ENCODE assay signal across 14 cellular contexts in genomic region chrY:14822906-14823305, GRCh38.
DNase-seq lines count a peak whose midpoint lies in the region.
"Had no signal": no experiment of that assay in that cellular context is flagged by ENCODE, and none has a peak within 500 bp of the region (broad histone marks: within the 10 kb centered on the region; RNA-seq: fewer than 3 reads in every experiment).

No MANE protein-coding gene starts in this region.

- DNase-seq in GM23248, result peak; percentile 52
- peak; percentile 8 for DNase-seq in fibroblast of gingiva (ENCODE audit: low read depth)
- DNase-seq in pons (ENCODE audit: low spot score), result peak; percentile 19
- DNase-seq in NCI-H1417 (lab: John Stamatoyannopoulos, UW), result no peak
- no peak for DNase-seq in activated naive CD4-positive, alpha-beta T cell treated with anti-CD3 and anti-CD28 coated beads, Interleukin-2, amount 10 ng/mL, durations not matched to agents 7 days and 5 days
- DNase-seq in OCI-M1 (lab: John Stamatoyannopoulos, UW), result no peak
- DNase-seq: AML-193; CD8-positive, alpha-beta memory T cell; DMS53 had no signal

- WGBS in GM23248 (ENCODE audit: low coverage in 1 of 2, low lambda C conversion rate in 2 of 2, missing lambda C conversion rate in 2 of 2), 2 experiments, result 0% methylated on average over 1 of the region's 1 CpG

- H3K9me3 Mint-ChIP-seq in activated naive CD4-positive, alpha-beta T cell treated with anti-CD3 and anti-CD28 coated beads, Interleukin-2, amount 10 ng/mL, durations not matched to agents 7 days and 5 days, result no peaks in the 10 kb centered on the region
- H3K9me3 Mint-ChIP-seq: CD8-positive, alpha-beta memory T cell had no signal

- H4K20me1 ChIP-seq in GM23248 (ENCODE audit: insufficient read depth), result no peaks in the 10 kb centered on the region
- H4K20me1 ChIP-seq: BLaER1 had no signal

- 0 out of 2 replicates have a peak overlapping the region, but pooled peaks have one; percentile 28 for H2AFZ ChIP-seq in GM23248

- no peaks in the 10 kb centered on the region for H3K36me3 ChIP-seq in GM23248 (ENCODE audit: low read depth)
- H3K36me3 ChIP-seq: BLaER1, HAP-1 had no signal

- in situ Hi-C loops in GM23248 (cut with MboI), result no loop called here

- H3K4me3 Mint-ChIP-seq in activated naive CD4-positive, alpha-beta T cell treated with anti-CD3 and anti-CD28 coated beads, Interleukin-2, amount 10 ng/mL, durations not matched to agents 7 days and 5 days, result no peak overlapping the region
- H3K4me3 Mint-ChIP-seq: CD8-positive, alpha-beta memory T cell had no signal

- no peaks in the 10 kb centered on the region for H3K27me3 ChIP-seq in GM23248 (replicated peaks; ENCODE audit: insufficient read depth)
- H3K27me3 ChIP-seq: BLaER1 had no signal

- H3K9ac ChIP-seq in GM23248, result 0 out of 2 replicates have a peak overlapping the region, but pooled peaks have one; percentile 59
- H3K9ac ChIP-seq: BLaER1 had no signal

- H3K4me1 ChIP-seq in GM23248 (ENCODE audit: insufficient read depth), result peaks cover 24% of the 10 kb centered on the region
- H3K4me1 ChIP-seq: A549, BLaER1, HAP-1 had no signal

- peak overlapping the region; percentile 72 for H3K4me2 ChIP-seq in GM23248 (ENCODE audit: unreplicated experiment)
- H3K4me2 ChIP-seq: A549, BLaER1 had no signal

- peak overlapping the region; percentile 43 for H3K4me3 ChIP-seq in GM23248
- H3K4me3 ChIP-seq: A549, BLaER1, GM12878, HAP-1, K562 had no signal

- H3K9me3 ChIP-seq in GM23248 (ENCODE audit: low read depth), result no peaks in the 10 kb centered on the region
- H3K9me3 ChIP-seq: A549, BLaER1, HAP-1 had no signal

- H3K27ac Mint-ChIP-seq in activated naive CD4-positive, alpha-beta T cell treated with anti-CD3 and anti-CD28 coated beads, Interleukin-2, amount 10 ng/mL, durations not matched to agents 7 days and 5 days, result no peak overlapping the region
- H3K27ac Mint-ChIP-seq: CD8-positive, alpha-beta memory T cell had no signal

- peak overlapping the region; percentile 86 for H3K27ac ChIP-seq in GM23248
- H3K27ac ChIP-seq: A549, BLaER1 had no signal

- H3K36me3 Mint-ChIP-seq in activated naive CD4-positive, alpha-beta T cell treated with anti-CD3 and anti-CD28 coated beads, Interleukin-2, amount 10 ng/mL, durations not matched to agents 7 days and 5 days, result no peaks in the 10 kb centered on the region
- H3K36me3 Mint-ChIP-seq: CD8-positive, alpha-beta memory T cell had no signal

- no peaks in the 10 kb centered on the region for H3K9me2 ChIP-seq in GM23248 (ENCODE audit: insufficient read depth)

- no peaks in the 10 kb centered on the region for H3K79me2 ChIP-seq in GM23248 (ENCODE audit: insufficient read depth)

- H3K27me3 Mint-ChIP-seq in activated naive CD4-positive, alpha-beta T cell treated with anti-CD3 and anti-CD28 coated beads, Interleukin-2, amount 10 ng/mL, durations not matched to agents 7 days and 5 days, result no peaks in the 10 kb centered on the region
- H3K27me3 Mint-ChIP-seq: CD8-positive, alpha-beta memory T cell had no signal

- CTCF ChIA-PET in activated naive CD4-positive, alpha-beta T cell treated with anti-CD3 and anti-CD28 coated beads, Interleukin-2, amount 10 ng/mL, durations not matched to agents 7 days and 5 days (lab: Charles Lee), result no interaction called here

- H3F3A ChIP-seq in GM23248 (ENCODE audit: insufficient read depth), result peaks cover 20% of the 10 kb centered on the region

- no peaks in the 10 kb centered on the region for H3K4me1 Mint-ChIP-seq in activated naive CD4-positive, alpha-beta T cell treated with anti-CD3 and anti-CD28 coated beads, Interleukin-2, amount 10 ng/mL, durations not matched to agents 7 days and 5 days
- H3K4me1 Mint-ChIP-seq: CD8-positive, alpha-beta memory T cell had no signal

Comparison
In these comparisons a context has a peak if more than half of its experiments do, and no peak if none do; other contexts are left out.
1. DNase-seq: peak in GM23248 (single experiment), fibroblast of gingiva (single experiment) and pons (single experiment); none in NCI-H1417 (0 of 3), activated naive CD4-positive, alpha-beta T cell treated with anti-CD3 and anti-CD28 coated beads, Interleukin-2, amount 10 ng/mL, durations not matched to agents 7 days and 5 days (single experiment) and OCI-M1 (single experiment).